Comparison of ENCODE assay signal across 8 cellular contexts in the genomic region with DNA sequence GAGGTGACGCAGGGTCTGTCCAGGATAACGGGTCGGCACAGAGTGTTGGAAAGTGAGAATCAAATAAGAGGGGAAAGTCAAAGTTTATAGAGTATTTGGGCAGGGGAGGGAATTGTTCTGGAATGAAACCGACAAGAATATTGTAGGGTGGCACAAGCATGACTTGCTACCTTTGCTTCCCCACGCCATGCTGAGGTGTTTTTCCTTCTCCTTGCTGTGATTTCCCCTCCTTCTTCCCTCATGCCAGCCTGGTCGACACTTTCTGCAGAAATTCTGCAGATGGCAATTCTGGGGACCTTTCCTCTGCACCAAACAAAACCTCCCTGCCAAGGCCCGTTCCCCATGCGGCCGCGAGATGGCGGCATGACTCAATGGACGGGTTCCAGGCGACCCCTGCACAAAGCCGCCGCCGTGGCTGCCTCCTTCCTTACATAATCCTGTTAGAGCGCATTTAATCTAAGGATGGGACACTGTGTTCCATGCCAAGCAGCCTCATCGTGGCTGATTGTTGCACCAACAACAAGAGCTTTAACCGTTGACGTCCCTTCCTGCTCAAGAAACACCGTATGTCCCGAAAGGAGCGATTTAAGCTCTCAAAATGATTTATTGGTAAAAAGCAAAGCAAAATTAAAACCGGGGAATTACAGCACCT. TPM values are rescaled to one million over a fixed set of nuclear protein-coding genes. Genes with fewer than 3 reads are reported as not detected.
DNase-seq lines count a peak whose midpoint lies in the region; ATAC-seq and TF ChIP-seq lines count a peak whose summit lies in the region.

Gene MRO (minus strand): TSS at position 290 of the 652 bp plus-strand sequence. CDS start 10,616 bp downstream, outside the sequence.

- H3K4me3 ChIP-seq in GM12865 (ENCODE audit: low read depth, low read length), result peak within 1 kb of the TSS; percentile 12
- H3K4me3 ChIP-seq in heart right ventricle, result peak within 1 kb of the TSS in 9 of 10 donors; percentile 11 to 52 (median 40)
- H3K4me3 ChIP-seq in transverse colon, result peak within 1 kb of the TSS; percentile 1 to 50 (median 24)

- peak; percentile 85 for DNase-seq in GM12865 (ENCODE audit: low read depth)
- DNase-seq in NCI-H128 (lab: John Stamatoyannopoulos, UW; ENCODE audit: unreplicated experiment), result peak; percentile 54
- DNase-seq in SKM-1 treated with dmso at 0.1 percent for 144 hours (lab: John Stamatoyannopoulos, UW; ENCODE audit: unreplicated experiment), result peak; percentile 74
- DNase-seq in activated naive CD8-positive, alpha-beta T cell treated with anti-CD3 and anti-CD28 coated beads, Interleukin-2, amount 50 U/mL, for 16 hours (ENCODE audit: low read depth, low spot score), result peak; percentile 56
- DNase-seq in heart right ventricle, result peak; percentile 78 to 85
- peak; percentile 80 for DNase-seq in pons (ENCODE audit: low spot score)
- DNase-seq in transverse colon, result peak; percentile 88

- 4 to 5% methylated on average over 24 of the region's 24 CpGs for WGBS in heart right ventricle, 2 donors
- 2% methylated on average over 9 to 24 of the region's 24 CpGs for WGBS in transverse colon (ENCODE audit: low coverage in 1 of 2), 2 donors

- H3K9me3 ChIP-seq in heart right ventricle (no peaks in the 10 kb centered on the region), transverse colon (no peaks in the 10 kb centered on the region)

- peak; percentile 93 for TF ChIP-seq CTCF in GM12865 (IDR thresholded peaks at IDR 0.05; ENCODE audit: insufficient read depth, low read depth, low read length, missing control alignments)
- TF ChIP-seq CTCF in heart right ventricle (IDR thresholded peaks at IDR 0.05), result peak; percentile 77 to 97 (median 93)
- TF ChIP-seq CTCF in transverse colon (IDR thresholded peaks at IDR 0.05), result peak; percentile 88 to 94 (median 92)

- no peaks in the 10 kb centered on the region for H3K36me3 ChIP-seq in heart right ventricle
- H3K36me3 ChIP-seq in transverse colon, result no peaks in the 10 kb centered on the region

- intact Hi-C loops in heart right ventricle (cut with DNase I), result loop anchor here in 9 of 10 donors (1.0 to 10.0 kb wide), 9 partner anchors 46 to 235 kb away; partner anchors contain the start of genes ELAC1 (in 1 of the 9) and ME2 (in 1 of the 9)
- intact Hi-C loops in transverse colon (cut with DNase I; ENCODE audit: low total_unique reads), result loop anchor here (10.0 kb wide), 1 partner anchor 215 kb away; the partner anchor contains the start of gene SMAD4

- H3K4me1 ChIP-seq in heart right ventricle (peaks cover 0 to 24% (median 15%) of the 10 kb centered on the region in 9 donors), transverse colon (peaks cover 8 to 24% (median 20%) of the 10 kb centered on the region in 4 donors)

- in situ Hi-C loops in transverse colon (cut with MboI; ENCODE audit: low pct_ligation_motif_present in 1 of 4, low pct_unique_long_range_greater_than_20kb in 1 of 4, low sequenced_read_pairs in 3 of 4), result loop anchor here (5.0 to 25.0 kb wide), 3 partner anchors 217 to 232 kb away; partner anchors contain the start of gene SMAD4 (in 2 of the 4)

- TF ChIP-seq POLR2A in transverse colon (IDR thresholded peaks at IDR 0.05), result no peak

- peak; percentile 32 for TF ChIP-seq EP300 in transverse colon (IDR thresholded peaks at IDR 0.05; ENCODE audit: low read depth)

- H3K27ac ChIP-seq in heart right ventricle (peak within 1 kb of the TSS; percentile 1 to 74 (median 43)), transverse colon (peak within 1 kb of the TSS in 3 of 4 donors; percentile 8 to 34 (median 9))

- peak; percentile 96 for ATAC-seq in HG02759 (IDR thresholded peaks at IDR 0.05; ENCODE audit: unreplicated experiment)
- ATAC-seq in heart right ventricle, result peak; percentile 91 to 98 (median 96)

- H3K27me3 ChIP-seq in heart right ventricle (no peaks in the 10 kb centered on the region), transverse colon (no peaks in the 10 kb centered on the region)

RNA-seq across cellular contexts. Expression of gene MRO, which starts in this region (rescaled TPM):
- total RNA-seq in heart right ventricle, result 1 to 10 TPM; 1.0 to 4.3 (median 2.3) TPM
- 1 to 10 TPM in 1 of 2 donors, under 1 TPM in 1; 0.22 to 1.0 TPM for polyA plus RNA-seq in heart right ventricle
- under 1 TPM in 2 of 4 donors, not detected in 2; 0.16 to 0.27 TPM for total RNA-seq in transverse colon

Comparison
In these comparisons a context has a peak if more than half of its experiments do, and no peak if none do; other contexts are left out.
1. Peak in every context shown above with its lines: DNase-seq, ATAC-seq, H3K4me3 ChIP-seq and H3K27ac ChIP-seq.
2. Peak in DNase-seq, H3K4me3 ChIP-seq and H3K27ac ChIP-seq in transverse colon; RNA of the gene not detected or under 1 TPM.